In the genomic region with DNA sequence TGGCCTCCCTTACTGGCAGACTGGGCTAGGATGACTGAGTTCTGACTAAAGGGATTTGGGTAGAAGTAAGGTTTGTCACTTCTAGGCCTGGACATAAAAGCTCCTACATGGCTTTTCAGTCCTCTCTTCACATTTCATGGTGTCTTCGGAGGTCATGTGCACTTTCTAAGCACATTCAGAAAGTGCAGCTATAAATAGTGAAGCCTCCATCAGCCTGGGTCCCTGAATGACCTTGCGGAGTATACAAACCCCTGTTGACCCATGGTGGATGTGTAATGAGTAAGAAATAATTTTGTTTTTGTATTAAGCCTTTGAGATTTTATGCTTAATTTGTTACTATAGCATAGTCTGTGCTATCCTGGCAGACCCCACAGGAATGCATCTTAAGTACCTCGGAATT, we compare ENCODE assay signal across 33 cellular contexts.
"Had no signal": no experiment of that assay in that cellular context is flagged by ENCODE, and none has a peak within 500 bp of the region (broad histone marks: within the 10 kb centered on the region; RNA-seq: fewer than 3 reads in every experiment).

No MANE protein-coding gene starts in this region.

- H3K27me3 ChIP-seq: adrenal gland, ascending aorta, body of pancreas, brain microvascular endothelial cell, breast epithelium, cardiac muscle cell had no signal

- H3K4me1 ChIP-seq: adrenal gland, ascending aorta, body of pancreas, breast epithelium had no signal

- H3K4me3 ChIP-seq: adrenal gland, ascending aorta, body of pancreas, breast epithelium, cardiac muscle cell had no signal

- H3K9me3 ChIP-seq: adrenal gland, ascending aorta, body of pancreas, breast epithelium had no signal

- H3K36me3 ChIP-seq: adrenal gland, ascending aorta, brain microvascular endothelial cell, breast epithelium, cardiac muscle cell had no signal

- DNase-seq: activated effector memory CD4-positive, alpha-beta T cell treated with anti-CD3 and anti-CD28 coated beads, Interleukin-2, amount 50 U/mL, for 16 hours; activated effector memory CD4-positive, alpha-beta T cell treated with Interleukin-2 at 50 U/mL for 16 hours; activated gamma-delta T cell; activated gamma-delta T cell treated with Interleukin-2 at 50 U/mL for 16 hours; activated naive CD4-positive, alpha-beta T cell; activated naive CD4-positive, alpha-beta T cell treated with anti-CD3 and anti-CD28 coated beads for 36 hours; activated naive CD4-positive, alpha-beta T cell treated with anti-CD3 and anti-CD28 coated beads, Interleukin-2, amount 10 ng/mL, durations not matched to agents 7 days and 5 days; activated naive CD4-positive, alpha-beta T cell treated with anti-CD3 and anti-CD28 coated beads, Interleukin-2, amount 50 U/mL, for 16 hours; activated naive CD4-positive, alpha-beta T cell treated with Interleukin-2 at 50 U/mL for 16 hours; activated naive CD8-positive, alpha-beta T cell treated with anti-CD3 and anti-CD28 coated beads for 36 hours; activated naive CD8-positive, alpha-beta T cell treated with anti-CD3 and anti-CD28 coated beads, Interleukin-2, amount 10 ng/mL, durations not matched to agents 7 days and 5 days; activated naive CD8-positive, alpha-beta T cell treated with anti-CD3 and anti-CD28 coated beads, Interleukin-2, amount 50 U/mL, for 24 hours; activated T-cell treated with anti-CD3 and anti-CD28 coated beads for 4 hours; activated T-cell treated with anti-CD3 and anti-CD28 coated beads, Interleukin-2, amount 50 U/mL, for 1 hour; activated T-cell treated with anti-CD3 and anti-CD28 coated beads, Interleukin-2, amount 50 U/mL, for 24 hours; activated T-cell treated with anti-CD3 and anti-CD28 coated beads, Interleukin-2, amount 50 U/mL, for 4 hours; activated T-cell treated with anti-CD3 and anti-CD28 coated beads, Interleukin-2, amount 50 U/mL, for 48 hours; activated T-cell treated with anti-CD3 and anti-CD28 coated beads, Interleukin-2, amount 50 U/mL, for 72 hours; adrenal gland; amniotic stem cell; amygdala; anterior cingulate cortex; aorta; body of pancreas; brain microvascular endothelial cell; caudate nucleus; central memory CD4-positive, alpha-beta T cell; cerebellar nuclear complex had no signal

- H3K27ac ChIP-seq: adrenal gland, ascending aorta, body of pancreas, brain microvascular endothelial cell, breast epithelium, cardiac muscle cell had no signal

- ATAC-seq: activated naive CD4-positive, alpha-beta T cell treated with anti-CD3 and anti-CD28 coated beads, Interleukin-2, amount 50 U/mL, for 72 hours; activated naive CD8-positive, alpha-beta T cell treated with anti-CD3 and anti-CD28 coated beads, Interleukin-2, amount 50 U/mL, for 24 hours; activated T-cell treated with anti-CD3 and anti-CD28 coated beads, Interleukin-2, amount 50 U/mL, for 4 hours; activated T-cell treated with anti-CD3 and anti-CD28 coated beads, Interleukin-2, amount 50 U/mL, for 72 hours; activated T-helper 17 cell treated with anti-CD3 and anti-CD28 coated beads, Interleukin-2, amount 50 U/mL, for 72 hours; body of pancreas had no signal
